Comparison of ENCODE assay signal across 10 cellular contexts in the genomic region with DNA sequence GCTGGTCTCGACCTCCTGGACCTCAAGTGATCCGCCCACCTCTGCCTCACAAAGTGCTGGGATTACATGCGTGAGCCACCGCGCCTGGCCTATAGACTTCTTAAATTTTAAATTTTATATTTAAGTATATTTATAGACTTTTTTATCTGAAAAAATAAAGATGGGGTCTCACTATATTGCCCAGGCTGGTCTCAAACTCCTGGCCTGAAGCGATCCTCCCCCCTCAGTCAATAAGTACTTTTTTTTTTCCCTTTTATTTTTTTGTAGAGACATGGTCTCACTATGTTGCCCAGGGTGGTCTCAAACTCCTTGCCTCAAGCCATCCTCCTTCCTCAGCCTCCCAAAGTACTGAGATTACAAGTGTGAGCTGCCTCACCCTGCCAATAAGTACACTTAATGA. TPM values are rescaled to one million over a fixed set of nuclear protein-coding genes. Genes with fewer than 3 reads are reported as not detected.
DNase-seq lines count a peak whose midpoint lies in the region; TF ChIP-seq lines count a peak whose summit lies in the region.
"Had no signal": no experiment of that assay in that cellular context is flagged by ENCODE, and none has a peak within 500 bp of the region (broad histone marks: within the 10 kb centered on the region; RNA-seq: fewer than 3 reads in every experiment).

No MANE protein-coding gene starts in this region.

- CTCF ChIA-PET in Caco-2 (lab: Charles Lee) = interaction anchor here (1.0 kb wide), 1 partner anchor 19 kb away, joined by 5 read pairs; no protein-coding TSS in a partner anchor

- H3K27ac ChIP-seq in SJCRH30 = no peak overlapping the region

- intact Hi-C loops in Caco-2 (cut with micrococcal nuclease; ENCODE audit: unreplicated experiment) = no loop called here

- H3K27me3 ChIP-seq in Caco-2 (replicated peaks; ENCODE audit: control insufficient read depth, insufficient read depth, low read length) (no peaks in the 10 kb centered on the region), SJCRH30 (no peaks in the 10 kb centered on the region)

- no peaks in the 10 kb centered on the region for H3K9me3 Mint-ChIP-seq in Caco-2 (ENCODE audit: unreplicated experiment)

- H3K4me3 Mint-ChIP-seq in Caco-2 (ENCODE audit: unreplicated experiment) = peak overlapping the region; percentile 93

- H3K4me3 ChIP-seq in Caco-2 (ENCODE audit: low read depth, low read length) = 0 out of 2 replicates have a peak overlapping the region, but pooled peaks have one; percentile 13
- H3K4me3 ChIP-seq in SJCRH30 = peak overlapping the region; percentile 81
- H3K4me3 ChIP-seq in epithelial cell of proximal tubule (ENCODE audit: low read depth, low read length) = peak overlapping the region; percentile 74
- peak overlapping the region; percentile 85 for H3K4me3 ChIP-seq in retinal pigment epithelial cell (ENCODE audit: low read length)

- H3K27me3 Mint-ChIP-seq in Caco-2 (ENCODE audit: insufficient read depth, unreplicated experiment) = no peaks in the 10 kb centered on the region

- no TSS peak for BruUV-seq in Caco-2 (replicated peaks; lab: Mats Ljungman, UMichigan)

- POLR2A ChIA-PET in Caco-2 (lab: Charles Lee) = interaction anchor here (0.6 to 1.0 kb wide), 2 partner anchors 19 to 185 kb away, joined by 3 to 4 read pairs; no protein-coding TSS in a partner anchor

- TF ChIP-seq CTCF in Caco-2 (IDR thresholded peaks at IDR 0.05; ENCODE audit: insufficient read depth in 1 of 2, low read depth in 1 of 2, low read length in 1 of 2, severe bottlenecking in 1 of 2, unreplicated experiment in 1 of 2) = no peak
- no peak for TF ChIP-seq CTCF in epithelial cell of proximal tubule (conservative IDR thresholded peaks at IDR 0.05; ENCODE audit: low read depth, low read length)
- no peak for TF ChIP-seq CTCF in retinal pigment epithelial cell (conservative IDR thresholded peaks at IDR 0.05; ENCODE audit: low read depth, low read length)

- H3K27ac Mint-ChIP-seq in Caco-2 (ENCODE audit: unreplicated experiment) = peak overlapping the region; percentile 90

- H3K36me3 ChIP-seq in Caco-2 (ENCODE audit: control insufficient read depth, insufficient read depth, low read length) (no peaks in the 10 kb centered on the region; the same call in 1 of the 2 replicates), SJCRH30 (no peaks in the 10 kb centered on the region)

- peaks cover 8% of the 10 kb centered on the region for H3K4me1 Mint-ChIP-seq in Caco-2 (ENCODE audit: low read depth, unreplicated experiment)

- no peaks in the 10 kb centered on the region for H3K4me1 ChIP-seq in Caco-2
- H3K4me1 ChIP-seq in SJCRH30 = peaks cover 4% of the 10 kb centered on the region; the same call in 1 of the 2 replicates

- DNase-seq in Caco-2 (no peak), SJCRH30 (no peak), epithelial cell of proximal tubule (ENCODE audit: low read depth) (no peak), retinal pigment epithelial cell (ENCODE audit: low read depth) (no peak), NCI-H526 (lab: John Stamatoyannopoulos, UW) (no peak), SKM-1 (lab: John Stamatoyannopoulos, UW; ENCODE audit: unreplicated experiment) (no peak), NCI-H2081 treated with DMSO at 0.1 percent for 48 hours (lab: John Stamatoyannopoulos, UW) (no peak), cerebellum (ENCODE audit: low spot score) (no peak)
- DNase-seq: activated CD4-positive, CD25-positive, alpha-beta regulatory T cell treated with anti-CD3 and anti-CD28 coated beads, Interleukin-2, amount 50 U/mL, for 72 hours; effector CD8-positive, alpha-beta T cell had no signal

- H3K9me3 ChIP-seq in Caco-2 (no peaks in the 10 kb centered on the region), SJCRH30 (replicated peaks) (no peaks in the 10 kb centered on the region)

- peaks cover 25% of the 10 kb centered on the region for H3K36me3 Mint-ChIP-seq in Caco-2 (ENCODE audit: insufficient read depth, unreplicated experiment)

RNA-seq across cellular contexts. Expression of a gene that starts 1.9 kb away (rescaled TPM):
- total RNA-seq in Caco-2 (2022) (7.7 and 8.6 TPM in 2 replicates), epithelial cell of proximal tubule (14.2 and 14.5 TPM in 2 replicates), cerebellum (2.1 TPM)
- 4.4 and 5.3 TPM in 2 replicates for total RNA-seq in SJCRH30 (2014; rRNA removed; shearing (Covaris generic))

RNA-seq across cellular contexts. Expression of a gene that starts 10.8 kb away (rescaled TPM):
- total RNA-seq in Caco-2 (2022) (2.5 TPM in 2 replicates), epithelial cell of proximal tubule (0.80 and 1.3 TPM in 2 replicates), cerebellum (1.8 TPM)
- total RNA-seq in SJCRH30 (2014; rRNA removed; shearing (Covaris generic)) = 2.9 and 4.0 TPM in 2 replicates

RNA-seq across cellular contexts. Expression of a gene that starts 20.2 kb away (rescaled TPM):
- total RNA-seq in Caco-2 (2022) = 45.2 and 52.2 TPM in 2 replicates
- total RNA-seq in SJCRH30 (2014; rRNA removed; shearing (Covaris generic)) = 29.7 and 35.6 TPM in 2 replicates
- total RNA-seq in epithelial cell of proximal tubule = 11.3 and 18.1 TPM in 2 replicates
- 6.5 TPM for total RNA-seq in cerebellum

RNA-seq across cellular contexts. Expression of a gene that starts 34.0 kb away (rescaled TPM):
- total RNA-seq in Caco-2 (2022) = not detected in 2 replicates
- total RNA-seq in SJCRH30 (2014; rRNA removed; shearing (Covaris generic)) = 0.10 TPM in 1 of 2 replicates, not detected in the other
- not detected in 2 replicates for total RNA-seq in epithelial cell of proximal tubule
- 0.18 TPM for total RNA-seq in cerebellum

RNA-seq across cellular contexts. Expression of a gene that starts 41.6 kb away (rescaled TPM):
- 75.2 and 101 TPM in 2 replicates for total RNA-seq in Caco-2 (2022)
- 3.8 and 6.6 TPM in 2 replicates for total RNA-seq in SJCRH30 (2014; rRNA removed; shearing (Covaris generic))
- total RNA-seq in epithelial cell of proximal tubule = 29.0 and 34.0 TPM in 2 replicates
- total RNA-seq in cerebellum = 12.0 TPM

Comparison
In these comparisons a context has a peak if more than half of its experiments do, and no peak if none do; other contexts are left out.
1. H3K4me3 ChIP-seq: peak in every context shown above with its lines; median percentile 85 in retinal pigment epithelial cell; 81 in SJCRH30; 74 in epithelial cell of proximal tubule; 13 in Caco-2.